Comparison of ENCODE assay signal across 19 cellular contexts in genomic region chr4:112448211-112448745, GRCh38.
A peak's percentile ranks its signal among the peaks of the same experiment; 100 is the strongest.
DNase-seq lines count a peak whose midpoint lies in the region; ATAC-seq, FAIRE-seq and TF ChIP-seq lines count a peak whose summit lies in the region.
"Had no signal": no experiment of that assay in that cellular context is flagged by ENCODE, and none has a peak within 500 bp of the region (broad histone marks: within the 10 kb centered on the region; RNA-seq: fewer than 3 reads in every experiment).

No MANE protein-coding gene starts in this region.

- peak; percentile 25 for DNase-seq in AG08395 (ENCODE audit: low spot score)
- DNase-seq in HFFc6 = peak; percentile 62
- DNase-seq in RPMI7951 (ENCODE audit: low read depth) = peak; percentile 38
- DNase-seq in fibroblast of the conjunctiva (ENCODE audit: low read depth) = peak; percentile 33
- DNase-seq in activated CD4-positive, alpha-beta T cell treated with anti-CD3 and anti-CD28 coated beads, Interleukin-2, amount 50 U/mL, for 4 hours = no peak
- no peak for DNase-seq in DMS79 treated with DMSO at 0.1 percent for 48 hours (lab: John Stamatoyannopoulos, UW)
- no peak for DNase-seq in ecto neural progenitor cell (ENCODE audit: low spot score)
- no peak for DNase-seq in HepG2 (ENCODE audit: low spot score)
- DNase-seq: immature natural killer cell; NCI-H1105; NCI-H446 treated with DMSO at 0.1 percent for 48 hours; stimulated activated CD4-positive, alpha-beta T cell treated with anti-CD3 and anti-CD28 coated beads, Interleukin-4, amount 100 ng/mL, for 4 hours had no signal

- no peak for FAIRE-seq in HepG2 (lab: Jason Lieb, UNC)

- WGBS in HepG2 (ENCODE audit: low lambda C conversion rate) = 0% methylated on average over 5 of the region's 5 CpGs

- intact Hi-C loops in HepG2 (cut with micrococcal nuclease; ENCODE audit: unreplicated experiment) = no loop called here

- TF ChIP-seq CTCF in HFFc6 (IDR thresholded peaks at IDR 0.05) (no peak), HepG2 (CRISPR knock-in tag; IDR thresholded peaks at IDR 0.05) (no peak)

- no peaks in the 10 kb centered on the region for H3K79me2 ChIP-seq in HepG2 (ENCODE audit: insufficient read depth, low read length)

- H3K9me3 ChIP-seq in HepG2 (ENCODE audit: low read length) = no peaks in the 10 kb centered on the region

- H3K27ac Mint-ChIP-seq in HFFc6 = no peak overlapping the region
- H3K27ac Mint-ChIP-seq: activated naive CD4-positive, alpha-beta T cell treated with anti-CD3 and anti-CD28 coated beads, Interleukin-2, amount 50 U/mL, for 24 hours; GM23338; IgD-negative memory B cell; immature natural killer cell; type B pancreatic cell had no signal

- no peak overlapping the region for H3K27ac ChIP-seq in HepG2 (ENCODE audit: extremely low read length, insufficient read depth, low read length)

- H3K4me1 ChIP-seq in HepG2 (ENCODE audit: insufficient read depth, low read length) = no peaks in the 10 kb centered on the region

- no peak for TF ChIP-seq RAD21 in HepG2 (CRISPR knock-in tag; IDR thresholded peaks at IDR 0.05)

- no peaks in the 10 kb centered on the region for H3K36me3 ChIP-seq in HepG2 (replicated peaks in 1 of 2; ENCODE audit: control insufficient read depth in 1 of 2, insufficient read depth in 2 of 2, low read length in 2 of 2)

- no TSS peak for BruUV-seq in HepG2 (replicated peaks; lab: Mats Ljungman, UMichigan)

- H3K4me1 Mint-ChIP-seq in HFFc6 (ENCODE audit: low read depth) = peaks cover 13% of the 10 kb centered on the region
- H3K4me1 Mint-ChIP-seq: activated naive CD4-positive, alpha-beta T cell treated with anti-CD3 and anti-CD28 coated beads, Interleukin-2, amount 50 U/mL, for 24 hours; central memory CD8-positive, alpha-beta T cell; IgD-negative memory B cell; immature natural killer cell had no signal

- H3K4me3 Mint-ChIP-seq in HFFc6 = no peak overlapping the region
- H3K4me3 Mint-ChIP-seq: activated naive CD4-positive, alpha-beta T cell treated with anti-CD3 and anti-CD28 coated beads, Interleukin-2, amount 50 U/mL, for 24 hours; central memory CD8-positive, alpha-beta T cell; GM23338; IgD-negative memory B cell; immature natural killer cell; type B pancreatic cell had no signal

- no peak for TF ChIP-seq POLR2A in HepG2 (IDR thresholded peaks at IDR 0.05; ENCODE audit: insufficient read depth in 1 of 2, low read depth in 2 of 2, low read length in 2 of 2)

- POLR2A ChIA-PET in HepG2 (lab: Yijun Ruan, JAX) = no interaction called here

- no peak overlapping the region for H3K9ac ChIP-seq in HepG2 (ENCODE audit: insufficient read depth, low read depth, low read length)

- TF ChIP-seq EP300 in HepG2 (IDR thresholded peaks at IDR 0.05; ENCODE audit: low read depth in 2 of 2, low read length in 2 of 2) = no peak
- TF ChIP-seq EP300 in HepG2 (CRISPR knock-in tag; IDR thresholded peaks at IDR 0.05; ENCODE audit: borderline replicate concordance) = no peak

- peaks cover 10% of the 10 kb centered on the region; the same call in 1 of the 2 replicates for H3K36me3 Mint-ChIP-seq in HFFc6 (ENCODE audit: low read depth)
- H3K36me3 Mint-ChIP-seq: type B pancreatic cell had no signal

- no peaks in the 10 kb centered on the region for H4K20me1 ChIP-seq in HepG2 (ENCODE audit: insufficient read depth, low read length)

- no peak for ATAC-seq in HepG2
- ATAC-seq: GM23338, sciatic nerve had no signal

- H3K9me3 Mint-ChIP-seq in HFFc6 = peaks cover 5% of the 10 kb centered on the region

- CTCF ChIA-PET in HepG2 (lab: Yijun Ruan, JAX; ENCODE audit: low intra/inter-chr PET ratio, low total read pairs) = no interaction called here

- no peak overlapping the region for H2AFZ ChIP-seq in HepG2 (ENCODE audit: low read length)
- H2AFZ ChIP-seq: GM23338 had no signal

- H3K4me3 ChIP-seq in HepG2 (replicated peaks in 1 of 3; ENCODE audit: insufficient read depth in 1 of 3, low read depth in 2 of 3, low read length in 3 of 3) = no peak overlapping the region
- H3K4me3 ChIP-seq: GM23338, lung had no signal

- peaks cover 2% of the 10 kb centered on the region; the same call in 1 of the 2 replicates for H3K27me3 Mint-ChIP-seq in HFFc6 (ENCODE audit: insufficient read depth)
- H3K27me3 Mint-ChIP-seq: activated naive CD4-positive, alpha-beta T cell treated with anti-CD3 and anti-CD28 coated beads, Interleukin-2, amount 50 U/mL, for 24 hours; IgD-negative memory B cell had no signal

- H3K27me3 ChIP-seq in HepG2 (ENCODE audit: control insufficient read depth in 1 of 2, insufficient read depth in 2 of 2, low read length in 2 of 2) = no peaks in the 10 kb centered on the region; a peak in 1 of 5 replicates

- no peak overlapping the region for H3K4me2 ChIP-seq in HepG2 (ENCODE audit: low read depth, low read length)
- H3K4me2 ChIP-seq: GM23338 had no signal

- in situ Hi-C loops in HepG2 (cut with HindIII; ENCODE audit: extremely low pct_ligation_motif_present, low pct_unique_long_range_greater_than_20kb) = no loop called here

TF ChIP-seq in HepG2, 621 proteins besides CTCF, POLR2A, EP300 and RAD21:
- no peak for TF ChIP-seq TBP (CRISPR knock-in tag; IDR thresholded peaks at IDR 0.05)
- TF ChIP-seq KMT2B (CRISPR knock-in tag; IDR thresholded peaks at IDR 0.05) = no peak
- no peak for TF ChIP-seq NRL (CRISPR knock-in tag; IDR thresholded peaks at IDR 0.05; ENCODE audit: borderline replicate concordance)
- no peak for TF ChIP-seq TBX3 (IDR thresholded peaks at IDR 0.05; ENCODE audit: borderline replicate concordance)
- no peak for TF ChIP-seq ZNF709 (CRISPR knock-in tag; IDR thresholded peaks at IDR 0.05)
- no peak for TF ChIP-seq HMGA1 (CRISPR knock-in tag; conservative IDR thresholded peaks at IDR 0.05)
- TF ChIP-seq, protein P1, sequence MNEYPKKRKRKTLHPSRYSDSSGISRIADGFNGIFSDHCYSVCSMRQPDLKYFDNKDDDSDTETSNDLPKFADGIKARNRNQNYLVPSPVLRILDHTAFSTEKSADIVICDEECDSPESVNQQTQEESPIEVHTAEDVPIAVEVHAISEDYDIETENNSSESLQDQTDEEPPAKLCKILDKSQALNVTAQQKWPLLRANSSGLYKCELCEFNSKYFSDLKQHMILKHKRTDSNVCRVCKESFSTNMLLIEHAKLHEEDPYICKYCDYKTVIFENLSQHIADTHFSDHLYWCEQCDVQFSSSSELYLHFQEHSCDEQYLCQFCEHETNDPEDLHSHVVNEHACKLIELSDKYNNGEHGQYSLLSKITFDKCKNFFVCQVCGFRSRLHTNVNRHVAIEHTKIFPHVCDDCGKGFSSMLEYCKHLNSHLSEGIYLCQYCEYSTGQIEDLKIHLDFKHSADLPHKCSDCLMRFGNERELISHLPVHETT (CRISPR knock-in tag; conservative IDR thresholded peaks at IDR 0.05) = no peak
- no peak for TF ChIP-seq ZNF124 (CRISPR knock-in tag; IDR thresholded peaks at IDR 0.05)
- TF ChIP-seq REXO4 (CRISPR knock-in tag; IDR thresholded peaks at IDR 0.05; ENCODE audit: borderline replicate concordance) = no peak
- TF ChIP-seq ETV5 (CRISPR knock-in tag; IDR thresholded peaks at IDR 0.05; ENCODE audit: borderline replicate concordance) = no peak
- TF ChIP-seq SAFB2 (CRISPR knock-in tag; IDR thresholded peaks at IDR 0.05; ENCODE audit: borderline replicate concordance, low read depth) = no peak
- no peak for TF ChIP-seq ZBTB25 (CRISPR knock-in tag; IDR thresholded peaks at IDR 0.05)

Comparison
In these comparisons a context has a peak if more than half of its experiments do, and no peak if none do; other contexts are left out.
1. DNase-seq: peak in AG08395 (single experiment), HFFc6 (single experiment), RPMI7951 (single experiment) and fibroblast of the conjunctiva (single experiment); none in activated CD4-positive, alpha-beta T cell treated with anti-CD3 and anti-CD28 coated beads, Interleukin-2, amount 50 U/mL, for 4 hours (0 of 2), DMS79 treated with DMSO at 0.1 percent for 48 hours (single experiment), ecto neural progenitor cell (single experiment) and HepG2 (single experiment).